ENCODE assay signal across 10 cellular contexts in the genomic region with DNA sequence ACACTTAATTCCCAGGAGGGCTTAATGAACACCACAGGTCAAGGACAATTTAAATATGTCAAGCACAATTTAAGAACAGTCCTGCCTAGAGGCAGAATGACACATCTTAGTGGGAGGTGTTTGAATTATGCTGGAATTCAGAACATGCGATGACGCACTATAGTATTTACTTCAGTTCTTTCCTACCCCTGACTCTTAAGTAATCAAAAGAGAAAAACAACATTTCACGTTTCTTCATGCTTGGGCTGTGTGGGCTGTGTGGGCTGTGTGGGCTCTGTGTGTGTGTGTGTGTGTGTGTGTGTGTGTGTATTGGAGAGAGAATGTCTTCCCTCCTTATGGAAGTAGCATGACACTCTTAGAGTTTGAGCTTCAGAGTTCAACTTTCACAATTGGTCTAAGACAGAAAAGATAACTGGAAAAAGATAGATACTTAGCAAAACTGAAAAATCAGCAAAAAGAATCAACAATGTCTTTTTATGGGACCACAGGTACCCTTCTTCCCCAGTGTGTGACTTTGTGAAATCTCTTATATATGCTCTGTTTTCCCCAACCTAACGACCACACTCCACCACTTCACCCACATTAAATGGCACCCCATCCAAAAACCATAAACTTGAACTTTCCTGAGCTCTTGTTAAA. TPM values are rescaled to one million over a fixed set of nuclear protein-coding genes. Genes with fewer than 3 reads are reported as not detected.
DNase-seq lines count a peak whose midpoint lies in the region; ATAC-seq and TF ChIP-seq lines count a peak whose summit lies in the region.
"Had no signal": no experiment of that assay in that cellular context is flagged by ENCODE, and none has a peak within 500 bp of the region (broad histone marks: within the 10 kb centered on the region; RNA-seq: fewer than 3 reads in every experiment).

No MANE protein-coding gene starts in this region.

- H3K4me3 Mint-ChIP-seq in stimulated activated naive B cell treated with anti-CD40 and anti-IgM and Interleukin-4, amounts not matched to agents 10 μg/mL and 1 μg/mL and 100 μg/mL, for 72 hours = no peak overlapping the region
- no peak overlapping the region for H3K4me3 Mint-ChIP-seq in activated T-helper 2 cell treated with anti-CD3 and anti-CD28 coated beads, Interferon-gamma antibody, Interleukin-2, Interleukin-4, amounts not matched to agents 10 μg/mL and 5 μg/mL and 100 μg/mL, durations not matched to agents 14 hours and 24 hours and 36 hours (ENCODE audit: low read depth)

- H3K27me3 Mint-ChIP-seq in stimulated activated naive B cell treated with anti-CD40 and anti-IgM and Interleukin-4, amounts not matched to agents 10 μg/mL and 1 μg/mL and 100 μg/mL, for 72 hours = peaks cover 8 to 9% of the 10 kb centered on the region in 2 donors
- H3K27me3 Mint-ChIP-seq in activated T-helper 2 cell treated with anti-CD3 and anti-CD28 coated beads, Interferon-gamma antibody, Interleukin-2, Interleukin-4, amounts not matched to agents 10 μg/mL and 5 μg/mL and 100 μg/mL, durations not matched to agents 14 hours and 24 hours and 36 hours (ENCODE audit: low read depth) = no peaks in the 10 kb centered on the region

- peak overlapping the region; percentile 14 for H3K27ac ChIP-seq in foreskin keratinocyte

- H3K4me1 ChIP-seq in foreskin keratinocyte = peaks cover 16% of the 10 kb centered on the region

- no peak overlapping the region for H3K27ac Mint-ChIP-seq in stimulated activated naive B cell treated with anti-CD40 and anti-IgM and Interleukin-4, amounts not matched to agents 10 μg/mL and 1 μg/mL and 100 μg/mL, for 72 hours
- no peak overlapping the region for H3K27ac Mint-ChIP-seq in activated T-helper 2 cell treated with anti-CD3 and anti-CD28 coated beads, Interferon-gamma antibody, Interleukin-2, Interleukin-4, amounts not matched to agents 10 μg/mL and 5 μg/mL and 100 μg/mL, durations not matched to agents 14 hours and 24 hours and 36 hours

- DNase-seq in GM04504 (ENCODE audit: low read depth) (peak; percentile 71), amniotic stem cell (lab: John Stamatoyannopoulos, UW) (peak; percentile 62), foreskin keratinocyte (peak; percentile 92 to 94), skeletal muscle cell (ENCODE audit: low read depth) (peak; percentile 94), NCI-H345 treated with DMSO at 0.1 percent for 48 hours (lab: John Stamatoyannopoulos, UW; ENCODE audit: unreplicated experiment) (no peak)
- DNase-seq in stimulated activated naive B cell treated with anti-CD40 and anti-IgM and Interleukin-4, amounts not matched to agents 10 μg/mL and 1 μg/mL and 100 μg/mL, for 72 hours = no peak
- DNase-seq in activated T-helper 2 cell treated with anti-CD3 and anti-CD28 coated beads, Interferon-gamma antibody, Interleukin-2, Interleukin-4, amounts not matched to agents 10 μg/mL and 5 μg/mL and 100 μg/mL, durations not matched to agents 14 hours and 24 hours and 36 hours (ENCODE audit: low spot score) = no peak
- DNase-seq: activated CD4-positive, alpha-beta T cell treated with anti-CD3 and anti-CD28 coated beads, Interleukin-2, amount 50 U/mL, for 4 hours; central memory CD4-positive, alpha-beta T cell had no signal

- no peaks in the 10 kb centered on the region for H3K9me3 Mint-ChIP-seq in stimulated activated naive B cell treated with anti-CD40 and anti-IgM and Interleukin-4, amounts not matched to agents 10 μg/mL and 1 μg/mL and 100 μg/mL, for 72 hours
- no peaks in the 10 kb centered on the region for H3K9me3 Mint-ChIP-seq in activated T-helper 2 cell treated with anti-CD3 and anti-CD28 coated beads, Interferon-gamma antibody, Interleukin-2, Interleukin-4, amounts not matched to agents 10 μg/mL and 5 μg/mL and 100 μg/mL, durations not matched to agents 14 hours and 24 hours and 36 hours

- no peak for TF ChIP-seq CTCF in foreskin keratinocyte (conservative IDR thresholded peaks at IDR 0.05)

- no peaks in the 10 kb centered on the region for H3K4me1 Mint-ChIP-seq in stimulated activated naive B cell treated with anti-CD40 and anti-IgM and Interleukin-4, amounts not matched to agents 10 μg/mL and 1 μg/mL and 100 μg/mL, for 72 hours
- H3K4me1 Mint-ChIP-seq in activated T-helper 2 cell treated with anti-CD3 and anti-CD28 coated beads, Interferon-gamma antibody, Interleukin-2, Interleukin-4, amounts not matched to agents 10 μg/mL and 5 μg/mL and 100 μg/mL, durations not matched to agents 14 hours and 24 hours and 36 hours (ENCODE audit: low read depth) = no peaks in the 10 kb centered on the region

- ATAC-seq in foreskin keratinocyte (peak; percentile 99), HG02610 (IDR thresholded peaks at IDR 0.05; ENCODE audit: unreplicated experiment) (no peak)
- no peak for ATAC-seq in stimulated activated naive B cell treated with anti-CD40 and anti-IgM and Interleukin-4, amounts not matched to agents 10 μg/mL and 1 μg/mL and 100 μg/mL, for 72 hours (replicated peaks)

- H3K36me3 Mint-ChIP-seq in stimulated activated naive B cell treated with anti-CD40 and anti-IgM and Interleukin-4, amounts not matched to agents 10 μg/mL and 1 μg/mL and 100 μg/mL, for 72 hours = no peaks in the 10 kb centered on the region
- no peaks in the 10 kb centered on the region for H3K36me3 Mint-ChIP-seq in activated T-helper 2 cell treated with anti-CD3 and anti-CD28 coated beads, Interferon-gamma antibody, Interleukin-2, Interleukin-4, amounts not matched to agents 10 μg/mL and 5 μg/mL and 100 μg/mL, durations not matched to agents 14 hours and 24 hours and 36 hours (ENCODE audit: low read depth)

- intact Hi-C loops in activated T-helper 2 cell treated with anti-CD3 and anti-CD28 coated beads, Interferon-gamma antibody, Interleukin-2, Interleukin-4, amounts not matched to agents 10 μg/mL and 5 μg/mL and 100 μg/mL, durations not matched to agents 14 hours and 24 hours and 36 hours (cut with micrococcal nuclease) = no loop called here

- H3K4me3 ChIP-seq in skeletal muscle cell (ENCODE audit: low read depth, low read length) = no peak overlapping the region

- H3K27me3 ChIP-seq in foreskin keratinocyte = no peaks in the 10 kb centered on the region

RNA-seq across cellular contexts. Expression of a gene that starts 33.7 kb away (rescaled TPM):
- total RNA-seq in foreskin keratinocyte = not detected in 2 replicates
- polyA plus RNA-seq in foreskin keratinocyte = not detected in 2 replicates
- total RNA-seq in activated T-helper 2 cell treated with anti-CD3 and anti-CD28 coated beads, Interferon-gamma antibody, Interleukin-2, Interleukin-4, amounts not matched to agents 10 μg/mL and 5 μg/mL and 100 μg/mL, durations not matched to agents 14 hours and 24 hours and 36 hours = not detected in 2 replicates

Comparison
In these comparisons a context has a peak if more than half of its experiments do, and no peak if none do; other contexts are left out.
1. DNase-seq: peak in GM04504 (single experiment), amniotic stem cell (single experiment), foreskin keratinocyte (2 of 2) and skeletal muscle cell (single experiment); none in stimulated activated naive B cell treated with anti-CD40 and anti-IgM and Interleukin-4, amounts not matched to agents 10 μg/mL and 1 μg/mL and 100 μg/mL, for 72 hours (single experiment), NCI-H345 treated with DMSO at 0.1 percent for 48 hours (single experiment) and activated T-helper 2 cell treated with anti-CD3 and anti-CD28 coated beads, Interferon-gamma antibody, Interleukin-2, Interleukin-4, amounts not matched to agents 10 μg/mL and 5 μg/mL and 100 μg/mL, durations not matched to agents 14 hours and 24 hours and 36 hours (single experiment).